Comparison of ENCODE assay signal across 8 cellular contexts in genomic region chr4:113146876-113147358, GRCh38.
DNase-seq lines count a peak whose midpoint lies in the region; ATAC-seq lines count a peak whose summit lies in the region.

No MANE protein-coding gene starts in this region.

- no peak overlapping the region for H2BK5ac ChIP-seq in neuronal stem cell (ENCODE audit: low read length)

- H2AK5ac ChIP-seq in neuronal stem cell (ENCODE audit: low read depth, low read length), result no peak overlapping the region

- H3K18ac ChIP-seq in neuronal stem cell (ENCODE audit: low read length), result no peak overlapping the region

- H3K27ac ChIP-seq in duodenal mucosa (ENCODE audit: low read depth, low read length) (peak overlapping the region; percentile 69), neuronal stem cell (replicated peaks; ENCODE audit: low read length) (no peak overlapping the region)

- no peak overlapping the region for H2BK120ac ChIP-seq in neuronal stem cell (ENCODE audit: low read depth, low read length)

- H3K27me3 ChIP-seq in duodenal mucosa (ENCODE audit: control insufficient read depth in 1 of 2, insufficient read depth in 2 of 2, low read length in 2 of 2) (no peaks in the 10 kb centered on the region), neuronal stem cell (ENCODE audit: control insufficient read depth in 3 of 3, insufficient read depth in 3 of 3, low read depth in 1 of 3, low read length in 3 of 3) (no peaks in the 10 kb centered on the region)

- H3K36me3 ChIP-seq in duodenal mucosa (ENCODE audit: control insufficient read depth in 1 of 2, insufficient read depth in 2 of 2, low read length in 2 of 2) (no peaks in the 10 kb centered on the region), neuronal stem cell (replicated peaks in 1 of 2; ENCODE audit: control insufficient read depth in 2 of 2, insufficient read depth in 2 of 2, low read length in 2 of 2) (peaks cover 0 to 1% of the 10 kb centered on the region in 2 donors)

- no peak overlapping the region for H3K23ac ChIP-seq in neuronal stem cell (ENCODE audit: low read depth, low read length, poor library complexity)

- no peak overlapping the region for H4K91ac ChIP-seq in neuronal stem cell (ENCODE audit: low read depth, low read length, poor library complexity)

- H3K4me1 ChIP-seq in duodenal mucosa (ENCODE audit: control insufficient read depth in 1 of 2, insufficient read depth in 2 of 2, low read length in 2 of 2) (peaks cover 6 to 15% of the 10 kb centered on the region in 2 donors), neuronal stem cell (ENCODE audit: control insufficient read depth in 2 of 2, insufficient read depth in 1 of 2, low read depth in 1 of 2, low read length in 2 of 2) (peaks cover 7 to 20% of the 10 kb centered on the region in 2 donors)

- peak overlapping the region; percentile 42 for H2AFZ ChIP-seq in neuronal stem cell (ENCODE audit: low read length)

- H3K9ac ChIP-seq in duodenal mucosa (ENCODE audit: low read depth in 1 of 2, low read length in 2 of 2) (peak overlapping the region; percentile 41 to 64), neuronal stem cell (ENCODE audit: low read depth, low read length, poor library complexity) (no peak overlapping the region)

- no peak overlapping the region for H2BK15ac ChIP-seq in neuronal stem cell (ENCODE audit: low read length)

- H3K14ac ChIP-seq in neuronal stem cell (ENCODE audit: low read length), result no peak overlapping the region

- H3K4me2 ChIP-seq in neuronal stem cell (ENCODE audit: insufficient read depth, low read length, poor library complexity, severe bottlenecking), result no peak overlapping the region

- no peak overlapping the region for H2BK12ac ChIP-seq in neuronal stem cell (ENCODE audit: low read length)

- H3K79me1 ChIP-seq in neuronal stem cell (ENCODE audit: low read depth, low read length), result no peaks in the 10 kb centered on the region

- no CpG with 5 or more reads among the region's 10 CpGs for WGBS in neuronal stem cell (ENCODE audit: extremely low coverage in 2 of 2, insufficient read length in 2 of 2, insufficient replicate concordance in 1 of 2), 2 donors

- DNase-seq in AG20443 (ENCODE audit: low spot score) (peak; percentile 31), neuronal stem cell (ENCODE audit: low spot score) (no peak), nucleus accumbens (lab: John Stamatoyannopoulos, UW) (no peak), 8988T (no peak)
- DNase-seq in central memory CD4-positive, alpha-beta T cell, result no peak

- ATAC-seq in GM19463 (IDR thresholded peaks at IDR 0.05; ENCODE audit: unreplicated experiment) (peak; percentile 79), HG03521 (IDR thresholded peaks at IDR 0.05; ENCODE audit: unreplicated experiment) (peak; percentile 78)

- H3K4ac ChIP-seq in neuronal stem cell (ENCODE audit: low read length), result no peak overlapping the region

- H3K9me3 ChIP-seq in duodenal mucosa (ENCODE audit: control insufficient read depth in 1 of 2, low read length in 2 of 2) (no peaks in the 10 kb centered on the region), neuronal stem cell (replicated peaks in 1 of 2; ENCODE audit: control insufficient read depth in 2 of 2, insufficient read depth in 1 of 2, low read depth in 1 of 2, low read length in 2 of 2) (no peaks in the 10 kb centered on the region)

- peak overlapping the region; percentile 74 to 82 for H3K4me3 ChIP-seq in duodenal mucosa (ENCODE audit: low read depth in 1 of 2, low read length in 2 of 2)
- no peak overlapping the region for H3K4me3 ChIP-seq in neuronal stem cell (ENCODE audit: low read length in 2 of 2)

- H4K8ac ChIP-seq in neuronal stem cell (ENCODE audit: low read depth, low read length), result no peak overlapping the region

Comparison
In these comparisons a context has a peak if more than half of its experiments do, and no peak if none do; other contexts are left out.
1. H3K4me3 ChIP-seq: peak in duodenal mucosa (2 of 2); none in neuronal stem cell (0 of 2).